Comparison of ENCODE assay signal across 29 cellular contexts in the genomic region with DNA sequence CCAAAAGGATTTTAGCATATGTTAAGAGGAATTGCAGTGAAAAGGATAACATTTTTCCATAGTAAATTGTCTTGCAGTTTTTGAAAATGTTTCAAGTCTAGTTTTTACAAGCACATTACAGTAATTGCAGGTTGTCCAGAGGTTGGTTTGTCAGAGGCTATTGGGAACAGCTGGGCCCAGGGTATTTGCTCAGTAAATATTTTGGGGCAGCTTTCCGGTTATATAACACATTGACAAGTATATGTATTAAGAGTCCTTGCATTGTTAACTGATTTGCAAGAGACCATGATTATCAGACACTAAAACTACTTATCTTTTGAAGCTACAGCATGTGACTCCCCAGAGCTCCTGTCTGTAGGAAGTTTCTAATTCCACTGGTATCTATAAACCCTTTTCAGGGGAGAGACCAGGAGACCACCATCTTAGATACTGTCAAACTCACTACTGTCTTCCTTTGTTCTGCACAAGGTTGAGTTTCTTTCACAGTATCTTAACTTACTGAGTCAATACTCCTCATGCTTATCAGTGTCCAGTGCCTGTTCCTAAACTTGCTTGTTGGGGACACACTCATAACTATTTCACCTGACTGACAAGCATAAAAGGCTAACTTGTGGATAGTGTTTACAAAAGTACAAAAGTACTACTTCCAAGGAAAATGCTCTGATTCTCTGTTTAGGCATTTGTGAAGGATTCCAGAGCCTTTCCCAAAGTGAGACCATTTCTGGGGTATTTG. TPM values are rescaled to one million over a fixed set of nuclear protein-coding genes. Genes with fewer than 3 reads are reported as not detected.
"Had no signal": no experiment of that assay in that cellular context is flagged by ENCODE, and none has a peak within 500 bp of the region (broad histone marks: within the 10 kb centered on the region; RNA-seq: fewer than 3 reads in every experiment).

No MANE protein-coding gene starts in this region.

- DNase-seq: colonic mucosa; effector CD8-positive, alpha-beta T cell; endodermal cell; foreskin keratinocyte; heart left ventricle; hippocampal formation; islet precursor cell; kidney glomerular epithelial cell; naive thymus-derived CD8-positive, alpha-beta T cell; nephron progenitor cell; occipital lobe; ovary; posterior cingulate gyrus; psoas muscle; right cardiac atrium; spleen; stimulated activated CD4-positive, alpha-beta T cell treated with anti-CD3 and anti-CD28 coated beads, Interleukin-15, amount 100 ng/mL, for 24 hours; stimulated activated CD4-positive, alpha-beta T cell treated with anti-CD3 and anti-CD28 coated beads, Interleukin-2, amount 100 ng/mL, for 48 hours; stimulated activated naive B cell treated with anti-CD40 and anti-IgM and Interleukin-4, amounts not matched to agents 10 μg/mL and 1 μg/mL and 100 μg/mL, for 72 hours; upper lobe of left lung had no signal

- H3K4me3 ChIP-seq: colonic mucosa, esophagus muscularis mucosa, gastroesophageal sphincter, heart left ventricle, lung, ovary, psoas muscle, skin epidermis, spleen, thoracic aorta, tibial nerve, upper lobe of left lung had no signal

- H3K9me3 ChIP-seq: colonic mucosa, esophagus muscularis mucosa, gastroesophageal sphincter, heart left ventricle, ovary, psoas muscle, spleen, thoracic aorta, tibial nerve, upper lobe of left lung had no signal

- ATAC-seq: foreskin keratinocyte; gastroesophageal sphincter; heart left ventricle; naive thymus-derived CD8-positive, alpha-beta T cell; psoas muscle; right cardiac atrium; stimulated activated naive B cell treated with anti-CD40 and anti-IgM and Interleukin-4, amounts not matched to agents 10 μg/mL and 1 μg/mL and 100 μg/mL, for 72 hours had no signal

- H3K27me3 ChIP-seq: esophagus muscularis mucosa, foreskin keratinocyte, gastroesophageal sphincter, ovary, upper lobe of left lung had no signal

- H3K27ac ChIP-seq: colonic mucosa, esophagus muscularis mucosa, foreskin keratinocyte, gastroesophageal sphincter, heart left ventricle, ovary, psoas muscle, skin epidermis, spleen, thoracic aorta, tibial nerve, upper lobe of left lung had no signal

- FAIRE-seq: urothelium cell line had no signal

- H3K36me3 ChIP-seq: colonic mucosa, ovary, thoracic aorta had no signal

- H3K4me1 ChIP-seq: colonic mucosa, esophagus muscularis mucosa, foreskin keratinocyte, gastroesophageal sphincter, heart left ventricle, psoas muscle, spleen, tibial nerve, upper lobe of left lung had no signal

RNA-seq across cellular contexts. Expression of gene RGN, which starts 18.9 kb away (rescaled TPM):
- total RNA-seq: chondrocyte; foreskin keratinocyte; myocyte; naive thymus-derived CD8-positive, alpha-beta T cell had no signal
- polyA plus RNA-seq: naive thymus-derived CD8-positive, alpha-beta T cell had no signal
